ENCODE assay signal across 1 cellular context in the genomic region with DNA sequence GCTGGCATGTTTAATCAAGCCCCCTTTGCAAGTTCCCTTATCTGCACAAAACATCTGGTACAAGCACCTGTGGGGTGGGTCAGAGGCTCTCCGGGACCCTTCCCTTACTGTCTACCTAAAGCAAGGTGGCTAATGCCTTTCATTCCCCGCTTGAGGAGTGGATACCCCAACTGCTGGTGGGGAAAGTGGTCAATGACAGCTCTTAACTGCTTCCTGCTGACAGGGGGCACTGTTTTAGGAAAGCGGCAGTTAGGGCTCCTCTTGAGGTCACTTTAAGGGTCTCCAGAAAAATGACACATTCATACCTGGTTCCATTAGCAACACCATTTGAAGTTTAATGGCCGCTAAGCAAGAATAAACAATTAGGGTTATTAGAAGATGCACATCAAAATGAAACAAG.
TF ChIP-seq lines count a peak whose summit lies in the region.

No MANE protein-coding gene starts in this region.

TF ChIP-seq in H1, 55 proteins besides CTCF, POLR2A, EP300 and RAD21:
- no peak for TF ChIP-seq SP1 (IDR thresholded peaks at IDR 0.05; ENCODE audit: low read depth, low read length)
- no peak for TF ChIP-seq GTF2F1 (IDR thresholded peaks at IDR 0.05; ENCODE audit: borderline replicate concordance, low read depth, low read length)
- no peak for TF ChIP-seq CTBP2 (IDR thresholded peaks at IDR 0.05; ENCODE audit: borderline replicate concordance, insufficient read depth, insufficient read length, low read length)
- TF ChIP-seq EGR1 (IDR thresholded peaks at IDR 0.05; ENCODE audit: borderline replicate concordance, low read depth, low read length) = no peak
- no peak for TF ChIP-seq SIRT6 (IDR thresholded peaks at IDR 0.05; ENCODE audit: low read length)
